Comparison of ENCODE assay signal across 9 cellular contexts in the genomic region with DNA sequence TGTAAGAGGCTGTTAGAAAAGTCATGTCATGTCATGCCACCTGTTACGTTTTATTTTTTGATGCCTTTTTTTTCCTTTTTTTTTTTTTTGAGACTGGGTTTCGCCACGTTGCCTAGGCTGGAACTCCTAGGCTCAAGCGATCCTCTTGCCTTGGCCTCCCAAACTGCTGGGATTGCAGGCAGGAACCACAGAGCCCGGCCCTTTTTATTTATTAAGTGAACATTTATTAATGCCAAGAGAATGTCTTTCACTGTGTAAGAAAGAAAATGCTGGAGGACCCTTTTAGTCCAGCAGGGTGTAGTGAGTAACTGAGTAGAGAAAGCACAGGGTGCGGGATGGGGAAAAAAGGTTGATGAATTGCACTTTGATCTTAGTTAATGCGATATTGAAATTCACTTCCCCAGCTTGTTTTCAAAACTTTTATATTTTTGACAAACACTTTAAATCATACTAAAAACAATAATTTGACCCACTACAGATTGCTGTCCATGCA. TPM values are rescaled to one million over a fixed set of nuclear protein-coding genes. Genes with fewer than 3 reads are reported as not detected.
A peak's percentile ranks its signal among the peaks of the same experiment; 100 is the strongest.
DNase-seq lines count a peak whose midpoint lies in the region; ATAC-seq and TF ChIP-seq lines count a peak whose summit lies in the region.
"Had no signal": no experiment of that assay in that cellular context is flagged by ENCODE, and none has a peak within 500 bp of the region (broad histone marks: within the 10 kb centered on the region; RNA-seq: fewer than 3 reads in every experiment).

No MANE protein-coding gene starts in this region.

- ATAC-seq in activated CD8-positive, alpha-beta memory T cell treated with anti-CD3 and anti-CD28 coated beads, Interleukin-2, amount 10 ng/mL, durations not matched to agents 7 days and 5 days, result no peak
- no peak for ATAC-seq in foreskin keratinocyte
- ATAC-seq in GM19035 (IDR thresholded peaks at IDR 0.05; ENCODE audit: unreplicated experiment), result no peak

- WGBS in thyroid gland, 2 donors, result 83 to 84% methylated on average over 7 of the region's 7 CpGs

- peaks cover 30% of the 10 kb centered on the region for H3K36me3 Mint-ChIP-seq in activated CD8-positive, alpha-beta memory T cell treated with anti-CD3 and anti-CD28 coated beads, Interleukin-2, amount 10 ng/mL, durations not matched to agents 7 days and 5 days

- POLR2A ChIA-PET in RWPE1 (lab: Yijun Ruan, JAX; ENCODE audit: low non-redundant PET), result interaction anchor here (0.7 kb wide), 1 partner anchor 79 kb away, joined by 5 read pairs; no protein-coding TSS in a partner anchor

- no peaks in the 10 kb centered on the region for H3K9me3 Mint-ChIP-seq in activated CD8-positive, alpha-beta memory T cell treated with anti-CD3 and anti-CD28 coated beads, Interleukin-2, amount 10 ng/mL, durations not matched to agents 7 days and 5 days (ENCODE audit: low read depth)

- H3K9me3 ChIP-seq in thyroid gland, result no peaks in the 10 kb centered on the region

- H3K27ac ChIP-seq in RWPE1, result peak overlapping the region; percentile 45
- H3K27ac ChIP-seq in foreskin keratinocyte, result no peak overlapping the region
- peak overlapping the region; percentile 98 to 100 (median 99) for H3K27ac ChIP-seq in thyroid gland

- no peak for TF ChIP-seq POLR2A in thyroid gland (IDR thresholded peaks at IDR 0.05)

- peaks cover 0 to 17% of the 10 kb centered on the region in 2 donors for H3K36me3 ChIP-seq in thyroid gland

- H3K27me3 ChIP-seq in foreskin keratinocyte (no peaks in the 10 kb centered on the region), thyroid gland (no peaks in the 10 kb centered on the region)

- no peaks in the 10 kb centered on the region for H3K27me3 Mint-ChIP-seq in activated CD8-positive, alpha-beta memory T cell treated with anti-CD3 and anti-CD28 coated beads, Interleukin-2, amount 10 ng/mL, durations not matched to agents 7 days and 5 days

- TF ChIP-seq CTCF in RWPE1 (conservative IDR thresholded peaks at IDR 0.05; ENCODE audit: low read depth) (no peak), foreskin keratinocyte (conservative IDR thresholded peaks at IDR 0.05) (peak; percentile 17), thyroid gland (IDR thresholded peaks at IDR 0.05) (no peak)

- H3K27ac Mint-ChIP-seq in activated CD8-positive, alpha-beta memory T cell treated with anti-CD3 and anti-CD28 coated beads, Interleukin-2, amount 10 ng/mL, durations not matched to agents 7 days and 5 days, result peak overlapping the region; percentile 68

- no peak for DNase-seq in activated CD8-positive, alpha-beta memory T cell treated with anti-CD3 and anti-CD28 coated beads, Interleukin-2, amount 10 ng/mL, durations not matched to agents 7 days and 5 days
- DNase-seq in activated CD8-positive, alpha-beta memory T cell treated with anti-CD3 and anti-CD28 coated beads for 24 hours, result no peak
- DNase-seq in RWPE1 (ENCODE audit: low spot score) (no peak), foreskin keratinocyte (no peak), thyroid gland (no peak), SKM-1 treated with dmso at 0.1 percent for 144 hours (lab: John Stamatoyannopoulos, UW; ENCODE audit: unreplicated experiment) (no peak)
- DNase-seq in activated CD4-positive, CD25-positive, alpha-beta regulatory T cell (lab: John Stamatoyannopoulos, UW), result no peak
- DNase-seq: NCI-H510A treated with DMSO at 0.1 percent for 48 hours had no signal

- intact Hi-C loops in thyroid gland (cut with DNase I), result no loop called here

- H3K4me1 Mint-ChIP-seq in activated CD8-positive, alpha-beta memory T cell treated with anti-CD3 and anti-CD28 coated beads, Interleukin-2, amount 10 ng/mL, durations not matched to agents 7 days and 5 days, result peaks cover 32% of the 10 kb centered on the region

- CTCF ChIA-PET in activated CD8-positive, alpha-beta memory T cell treated with anti-CD3 and anti-CD28 coated beads, Interleukin-2, amount 10 ng/mL, durations not matched to agents 7 days and 5 days (lab: Charles Lee), result interaction anchor here (0.8 to 10.7 kb wide), 6 partner anchors 10 to 30 kb away, joined by 3 to 84 read pairs (median 5); a partner anchor contains a TSS
- CTCF ChIA-PET in RWPE1 (lab: Yijun Ruan, JAX), result interaction anchor here (0.9 to 1.0 kb wide), 2 partner anchors 27 to 30 kb away, joined by 3 to 4 read pairs; a partner anchor contains a TSS

- H3K4me1 ChIP-seq in foreskin keratinocyte, result peaks cover 12% of the 10 kb centered on the region
- peaks cover 13 to 19% of the 10 kb centered on the region in 2 donors for H3K4me1 ChIP-seq in thyroid gland

- H3K4me3 ChIP-seq in thyroid gland (replicated peaks in 1 of 3), result no peak overlapping the region

- peak overlapping the region; percentile 91 for H3K4me3 Mint-ChIP-seq in activated CD8-positive, alpha-beta memory T cell treated with anti-CD3 and anti-CD28 coated beads, Interleukin-2, amount 10 ng/mL, durations not matched to agents 7 days and 5 days

RNA-seq across cellular contexts. Expression of a gene that starts 2.3 kb away (rescaled TPM):
- 100 to 1,000 TPM; 139 to 141 TPM for total RNA-seq in activated CD8-positive, alpha-beta memory T cell treated with anti-CD3 and anti-CD28 coated beads, Interleukin-2, amount 10 ng/mL, durations not matched to agents 7 days and 5 days
- total RNA-seq in foreskin keratinocyte, result 107 and 139 TPM in 2 replicates
- 88.5 and 106 TPM in 2 replicates for polyA plus RNA-seq in foreskin keratinocyte
- 100 to 1,000 TPM; 301 to 513 (median 421) TPM for total RNA-seq in thyroid gland

RNA-seq across cellular contexts. Expression of a gene that starts 30.1 kb away (rescaled TPM):
- total RNA-seq in activated CD8-positive, alpha-beta memory T cell treated with anti-CD3 and anti-CD28 coated beads, Interleukin-2, amount 10 ng/mL, durations not matched to agents 7 days and 5 days, result 10 to 100 TPM; 35.5 to 42.4 TPM
- total RNA-seq in foreskin keratinocyte (12.6 and 15.4 TPM in 2 replicates), thyroid gland (10 to 100 TPM; 21.2 to 40.2 (median 26.5) TPM)
- polyA plus RNA-seq in foreskin keratinocyte, result 4.5 and 6.2 TPM in 2 replicates
